1 cellular context compared by ENCODE assay signal in genomic region chr9:96381696-96382095, GRCh38.
TF ChIP-seq lines count a peak whose summit lies in the region.

No MANE protein-coding gene starts in this region.

TF ChIP-seq in HCT116, 20 proteins besides CTCF, POLR2A, EP300 and RAD21 (continued from another document):
- TF ChIP-seq EGR1 (IDR thresholded peaks at IDR 0.05; ENCODE audit: low read depth), result no peak
- TF ChIP-seq ATF3 (IDR thresholded peaks at IDR 0.05), result no peak
- no peak for TF ChIP-seq FOSL1 (IDR thresholded peaks at IDR 0.05; ENCODE audit: low read depth)
- no peak for TF ChIP-seq SP1 (IDR thresholded peaks at IDR 0.05; ENCODE audit: low read depth)
- TF ChIP-seq JUND (IDR thresholded peaks at IDR 0.05), result no peak
- no peak for TF ChIP-seq MAX (IDR thresholded peaks at IDR 0.05)
- TF ChIP-seq ZFX (IDR thresholded peaks at IDR 0.05), result no peak
